In genomic region chr7:36515847-36516246, GRCh38 we compare ENCODE assay signal across 1 cellular context.
TF ChIP-seq lines count a peak whose summit lies in the region.

No MANE protein-coding gene starts in this region.

TF ChIP-seq in IMR-90, 13 proteins besides CTCF, POLR2A, EP300 and RAD21:
- no peak for TF ChIP-seq ELK1 (IDR thresholded peaks at IDR 0.05; ENCODE audit: borderline replicate concordance, low read depth, low read length)
- no peak for TF ChIP-seq MAZ (IDR thresholded peaks at IDR 0.05; ENCODE audit: borderline replicate concordance, low read depth, low read length)
- TF ChIP-seq BHLHE40 (IDR thresholded peaks at IDR 0.05; ENCODE audit: low read depth, low read length) = no peak
- TF ChIP-seq MAFK (IDR thresholded peaks at IDR 0.05; ENCODE audit: low read depth, low read length) = no peak
- no peak for TF ChIP-seq FOS (IDR thresholded peaks at IDR 0.05; ENCODE audit: low read depth, low read length)
- no peak for TF ChIP-seq NFE2L2 (IDR thresholded peaks at IDR 0.05; ENCODE audit: low read depth, low read length)
TF ChIP-seq in IMR-90: peak in this region for 0.
